ENCODE assay signal across 9 cellular contexts in genomic region chr18:63567825-63568224, GRCh38. TPM values are rescaled to one million over a fixed set of nuclear protein-coding genes. Genes with fewer than 3 reads are reported as not detected.
"Had no signal": no experiment of that assay in that cellular context is flagged by ENCODE, and none has a peak within 500 bp of the region (broad histone marks: within the 10 kb centered on the region; RNA-seq: fewer than 3 reads in every experiment).

No MANE protein-coding gene starts in this region.

- DNase-seq: GDM1, GF-D8 had no signal

- FAIRE-seq: G401.6, GM12878, GM12891, GM12892, GM18507, GM19239 had no signal

- H3K4me3 ChIP-seq: GM12878 had no signal

- ATAC-seq: GM12878 had no signal

RNA-seq across cellular contexts. Expression of gene SERPINB13, which starts 19.3 kb away (rescaled TPM):
- total RNA-seq: G401, GM12878 had no signal
- polyA plus RNA-seq: GM12878 had no signal

RNA-seq across cellular contexts. Expression of gene SERPINB12, which starts 25.7 kb away (rescaled TPM):
- total RNA-seq: G401, GM12878 had no signal
- polyA plus RNA-seq: GM12878 had no signal
